7 cellular contexts compared by ENCODE assay signal in genomic region chr7:30845426-30846135, GRCh38.
DNase-seq lines count a peak whose midpoint lies in the region; ATAC-seq and TF ChIP-seq lines count a peak whose summit lies in the region.

No MANE protein-coding gene starts in this region.

- whole genome bisulfite sequencing in upper lobe of left lung, 2 donors: 44 to 48% methylated on average over 15 of the region's 15 CpGs

- H3K36me3 ChIP-seq in upper lobe of left lung: peaks cover 0 to 7% (median 2%) of the 10 kb centered on the region in 4 donors

- H3K27me3 ChIP-seq in upper lobe of left lung: no peaks in the 10 kb centered on the region

- TF ChIP-seq CTCF in upper lobe of left lung (IDR thresholded peaks at IDR 0.05): no peak

- peak; percentile 14 to 76 for DNase-seq in NCI-H446 (lab: John Stamatoyannopoulos, UW)
- DNase-seq in dedifferentiated amniotic fluid mesenchymal stem cell (ENCODE audit: extremely low spot score): peak; percentile 56
- peak; percentile 51 for DNase-seq in medulla oblongata (ENCODE audit: extremely low spot score)
- DNase-seq in upper lobe of left lung: peak in 1 of 2 donors; percentile 89
- DNase-seq in iPS-NIHi7 (ENCODE audit: extremely low spot score): no peak

- H3K9me3 ChIP-seq in upper lobe of left lung: no peaks in the 10 kb centered on the region

- H3K4me1 ChIP-seq in upper lobe of left lung: peaks cover 23 to 64% (median 54%) of the 10 kb centered on the region in 4 donors

- no peak for TF ChIP-seq POLR2A in upper lobe of left lung (IDR thresholded peaks at IDR 0.05)

- ATAC-seq in upper lobe of left lung (ENCODE audit: low FRiP score in 2 of 2) (peak; percentile 78 to 80), GM18517 (IDR thresholded peaks at IDR 0.05; ENCODE audit: unreplicated experiment) (no peak), GM19351 (IDR thresholded peaks at IDR 0.05; ENCODE audit: unreplicated experiment) (no peak)

- H3K4me3 ChIP-seq in upper lobe of left lung: no peak overlapping the region

- H3K27ac ChIP-seq in upper lobe of left lung: peak overlapping the region; percentile 77 to 92 (median 82)

- TF ChIP-seq EP300 in upper lobe of left lung (IDR thresholded peaks at IDR 0.05): peak in 2 of 4 donors; percentile 57 to 81

Comparison
In these comparisons a context has a peak if more than half of its experiments do, and no peak if none do; other contexts are left out.
1. ATAC-seq: peak in upper lobe of left lung (2 of 2); none in GM18517 (single experiment) and GM19351 (single experiment).